8 cellular contexts compared by ENCODE assay signal in genomic region chr17:58083491-58084316, GRCh38. TPM values are rescaled to one million over a fixed set of nuclear protein-coding genes. Genes with fewer than 3 reads are reported as not detected.
DNase-seq lines count a peak whose midpoint lies in the region; ATAC-seq and TF ChIP-seq lines count a peak whose summit lies in the region.

No MANE protein-coding gene starts in this region.

- H3K4me3 Mint-ChIP-seq in naive thymus-derived CD4-positive, alpha-beta T cell: peak overlapping the region; percentile 88 to 95 (median 92)
- peak overlapping the region; percentile 85 to 91 for H3K4me3 Mint-ChIP-seq in stimulated activated naive B cell treated with anti-CD40 and anti-IgM and Interleukin-4, amounts not matched to agents 10 μg/mL and 1 μg/mL and 100 μg/mL, for 72 hours

- no peaks in the 10 kb centered on the region for H3K9me3 Mint-ChIP-seq in naive thymus-derived CD4-positive, alpha-beta T cell
- H3K9me3 Mint-ChIP-seq in stimulated activated naive B cell treated with anti-CD40 and anti-IgM and Interleukin-4, amounts not matched to agents 10 μg/mL and 1 μg/mL and 100 μg/mL, for 72 hours: no peaks in the 10 kb centered on the region

- TF ChIP-seq CTCF in esophagus muscularis mucosa (IDR thresholded peaks at IDR 0.05): no peak

- H3K4me1 Mint-ChIP-seq in naive thymus-derived CD4-positive, alpha-beta T cell: peaks cover 33 to 46% (median 42%) of the 10 kb centered on the region in 7 donors
- peaks cover 27 to 49% of the 10 kb centered on the region in 2 donors for H3K4me1 Mint-ChIP-seq in stimulated activated naive B cell treated with anti-CD40 and anti-IgM and Interleukin-4, amounts not matched to agents 10 μg/mL and 1 μg/mL and 100 μg/mL, for 72 hours

- CTCF ChIA-PET in naive thymus-derived CD4-positive, alpha-beta T cell (lab: Charles Lee): interaction anchor here (1.4 kb wide), 1 partner anchor 77 kb away, joined by 5 read pairs; the partner anchor contains the start of gene SRSF1

- H3K36me3 ChIP-seq in esophagus muscularis mucosa: peaks cover 3 to 29% (median 17%) of the 10 kb centered on the region in 4 donors
- peaks cover 0 to 44% (median 24%) of the 10 kb centered on the region in 3 experiments for H3K36me3 ChIP-seq in naive thymus-derived CD4-positive, alpha-beta T cell (ENCODE audit: control insufficient read depth in 2 of 3, insufficient read depth in 3 of 3, low read length in 3 of 3)

- intact Hi-C loops in esophagus muscularis mucosa (cut with DNase I): loop anchor here (2.0 to 5.0 kb wide), 2 partner anchors 77 to 236 kb away; partner anchors contain the start of gene SRSF1
- intact Hi-C loops in naive thymus-derived CD4-positive, alpha-beta T cell (cut with micrococcal nuclease): loop anchor here (1.0 to 10.0 kb wide), 15 partner anchors 30 to 1251 kb away; partner anchors contain the start of genes AKAP1 (in 2 of the 2), MKS1 (in 2 of the 2), MRPS23 (in 2 of the 2) and SRSF1 (in 2 of the 2)

- POLR2A ChIA-PET in naive thymus-derived CD4-positive, alpha-beta T cell (lab: Charles Lee): interaction anchor here (0.6 to 7.4 kb wide), 6 partner anchors 30 to 96 kb away, joined by 3 to 41 read pairs (median 4); partner anchors contain the start of genes SRSF1 and VEZF1

- H3K27me3 ChIP-seq in esophagus muscularis mucosa: peaks cover 0 to 6% (median 0%) of the 10 kb centered on the region in 4 donors
- no peaks in the 10 kb centered on the region for H3K27me3 ChIP-seq in naive thymus-derived CD4-positive, alpha-beta T cell (ENCODE audit: control insufficient read depth in 2 of 2, insufficient read depth in 2 of 2, low read length in 2 of 2)

- WGBS in esophagus muscularis mucosa: 0% methylated on average over 10 of the region's 92 CpGs

- peak; percentile 15 for TF ChIP-seq POLR2A in esophagus muscularis mucosa (IDR thresholded peaks at IDR 0.05; ENCODE audit: low read depth)

- peak; percentile 48 for ATAC-seq in HG02870 (IDR thresholded peaks at IDR 0.05; ENCODE audit: unreplicated experiment)
- ATAC-seq in naive thymus-derived CD4-positive, alpha-beta T cell: peak; percentile 75
- ATAC-seq in stimulated activated naive B cell treated with anti-CD40 and anti-IgM and Interleukin-4, amounts not matched to agents 10 μg/mL and 1 μg/mL and 100 μg/mL, for 72 hours (replicated peaks): peak; percentile 74

- peak overlapping the region; percentile 95 to 99 (median 98) for H3K27ac ChIP-seq in esophagus muscularis mucosa (replicated peaks in 1 of 4)
- H3K27ac ChIP-seq in naive thymus-derived CD4-positive, alpha-beta T cell (ENCODE audit: low read depth, low read length): peak overlapping the region; percentile 94

- DNase-seq in NCI-H2081 (lab: John Stamatoyannopoulos, UW) (peak; percentile 38 to 57), NCI-H2081 treated with DMSO at 0.1 percent for 48 hours (lab: John Stamatoyannopoulos, UW) (no peak), NOMO-1 treated with DMSO at 0.1 percent for 48 hours (lab: John Stamatoyannopoulos, UW; ENCODE audit: unreplicated experiment) (peak; percentile 66), activated T-cell treated with anti-CD3 and anti-CD28 coated beads for 4 hours (peak; percentile 53), esophagus muscularis mucosa (ENCODE audit: extremely low spot score) (peak; percentile 90)
- DNase-seq in naive thymus-derived CD4-positive, alpha-beta T cell: peak; percentile 51 to 74 (median 70)
- DNase-seq in stimulated activated naive B cell treated with anti-CD40 and anti-IgM and Interleukin-4, amounts not matched to agents 10 μg/mL and 1 μg/mL and 100 μg/mL, for 72 hours: peak; percentile 58

- H3K27ac Mint-ChIP-seq in naive thymus-derived CD4-positive, alpha-beta T cell: peak overlapping the region; percentile 81 to 95 (median 90)
- H3K27ac Mint-ChIP-seq in stimulated activated naive B cell treated with anti-CD40 and anti-IgM and Interleukin-4, amounts not matched to agents 10 μg/mL and 1 μg/mL and 100 μg/mL, for 72 hours: peak overlapping the region; percentile 90

- no peaks in the 10 kb centered on the region for H3K9me3 ChIP-seq in esophagus muscularis mucosa
- no peaks in the 10 kb centered on the region for H3K9me3 ChIP-seq in naive thymus-derived CD4-positive, alpha-beta T cell (ENCODE audit: control insufficient read depth in 2 of 3, low read length in 3 of 3)

- TF ChIP-seq EP300 in esophagus muscularis mucosa (IDR thresholded peaks at IDR 0.05): no peak

- H3K36me3 Mint-ChIP-seq in naive thymus-derived CD4-positive, alpha-beta T cell: peaks cover 0 to 18% (median 12%) of the 10 kb centered on the region in 5 donors
- peaks cover 4 to 22% of the 10 kb centered on the region in 2 donors for H3K36me3 Mint-ChIP-seq in stimulated activated naive B cell treated with anti-CD40 and anti-IgM and Interleukin-4, amounts not matched to agents 10 μg/mL and 1 μg/mL and 100 μg/mL, for 72 hours

- H3K27me3 Mint-ChIP-seq in naive thymus-derived CD4-positive, alpha-beta T cell: peaks cover 0 to 25% (median 0%) of the 10 kb centered on the region in 5 donors
- no peaks in the 10 kb centered on the region for H3K27me3 Mint-ChIP-seq in stimulated activated naive B cell treated with anti-CD40 and anti-IgM and Interleukin-4, amounts not matched to agents 10 μg/mL and 1 μg/mL and 100 μg/mL, for 72 hours

- H3K4me3 ChIP-seq in esophagus muscularis mucosa: peak overlapping the region; percentile 96 to 100 (median 99)
- H3K4me3 ChIP-seq in naive thymus-derived CD4-positive, alpha-beta T cell (ENCODE audit: low read length): peak overlapping the region; percentile 88

- peaks cover 41 to 54% (median 50%) of the 10 kb centered on the region in 4 donors for H3K4me1 ChIP-seq in esophagus muscularis mucosa
- H3K4me1 ChIP-seq in naive thymus-derived CD4-positive, alpha-beta T cell (ENCODE audit: control insufficient read depth in 2 of 2, insufficient read depth in 2 of 2, low read length in 2 of 2): peaks cover 23 to 34% of the 10 kb centered on the region in 2 donors

RNA-seq across cellular contexts. Expression of gene DYNLL2, which starts 0.5 kb away (rescaled TPM):
- total RNA-seq in esophagus muscularis mucosa: 10 to 100 TPM; 22.2 to 37.0 (median 36.3) TPM
- 10 to 100 TPM; 30.1 to 39.1 (median 35.1) TPM for total RNA-seq in naive thymus-derived CD4-positive, alpha-beta T cell
- 1 to 10 TPM in 1 of 2 donors, under 1 TPM in 1; 0.55 to 1.6 TPM for polyA plus RNA-seq in naive thymus-derived CD4-positive, alpha-beta T cell
